8 cellular contexts compared by ENCODE assay signal in the genomic region with DNA sequence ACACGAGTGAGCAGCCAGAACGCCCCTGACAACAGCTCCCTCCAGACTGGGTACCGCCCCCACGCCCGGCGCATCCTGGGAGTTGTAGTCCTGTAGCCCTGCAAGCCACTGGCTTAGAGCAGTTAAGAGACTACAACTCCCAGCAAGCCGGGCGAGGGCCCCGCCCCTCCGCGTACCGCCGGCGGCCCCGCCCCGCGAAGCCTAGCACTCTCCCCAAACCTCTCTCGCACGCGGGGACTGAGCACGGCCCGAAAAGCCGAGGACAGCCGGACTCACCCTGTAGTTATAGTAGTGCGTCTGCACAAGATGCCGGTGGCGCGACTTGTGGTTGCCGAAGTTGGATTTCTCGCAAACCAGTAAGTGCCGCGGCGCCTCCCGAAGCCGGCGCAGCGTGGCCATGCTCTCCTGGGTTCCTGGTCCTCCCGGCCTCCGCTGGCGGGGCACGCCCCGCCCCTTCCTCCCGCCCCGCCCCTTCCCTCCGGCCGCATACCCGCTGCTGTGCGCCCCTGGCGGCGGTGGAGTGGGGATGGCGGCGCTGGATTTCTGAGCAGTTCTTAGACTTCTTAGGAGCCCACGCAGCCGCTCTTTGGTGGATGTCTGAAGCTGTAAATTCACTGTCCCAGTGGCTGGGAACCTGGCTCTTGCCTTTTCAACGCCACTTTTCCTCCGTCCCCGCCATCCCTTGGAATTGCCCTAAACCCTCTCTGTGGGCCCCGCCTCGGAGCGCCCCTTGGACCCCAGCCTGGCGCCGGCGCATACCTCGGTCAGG.
A peak's percentile ranks its signal among the peaks of the same experiment; 100 is the strongest.
DNase-seq lines count a peak whose midpoint lies in the region; ATAC-seq and TF ChIP-seq lines count a peak whose summit lies in the region.

A gene with protein sequence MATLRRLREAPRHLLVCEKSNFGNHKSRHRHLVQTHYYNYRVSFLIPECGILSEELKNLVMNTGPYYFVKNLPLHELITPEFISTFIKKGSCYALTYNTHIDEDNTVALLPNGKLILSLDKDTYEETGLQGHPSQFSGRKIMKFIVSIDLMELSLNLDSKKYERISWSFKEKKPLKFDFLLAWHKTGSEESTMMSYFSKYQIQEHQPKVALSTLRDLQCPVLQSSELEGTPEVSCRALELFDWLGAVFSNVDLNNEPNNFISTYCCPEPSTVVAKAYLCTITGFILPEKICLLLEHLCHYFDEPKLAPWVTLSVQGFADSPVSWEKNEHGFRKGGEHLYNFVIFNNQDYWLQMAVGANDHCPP (minus strand): TSS at position 434 of the 769 bp plus-strand sequence. CDS start 35 bp downstream, at position 399.

- H3K4me3 ChIP-seq in AG09309 (ENCODE audit: control insufficient read depth, low read depth, low read length): peak within 1 kb of the TSS; percentile 99

- peak; percentile 85 for DNase-seq in AG09309 (ENCODE audit: low read depth)
- DNase-seq in NCI-H2227 treated with DMSO at 0.1 percent for 48 hours (lab: John Stamatoyannopoulos, UW): peak; percentile 98
- DNase-seq in activated CD4-positive, CD25-positive, alpha-beta regulatory T cell (lab: John Stamatoyannopoulos, UW): peak; percentile 97 to 99 (median 98)
- DNase-seq in central memory CD4-positive, alpha-beta T cell: peak; percentile 97
- DNase-seq in iris pigment epithelial cell (ENCODE audit: low read depth): peak; percentile 98
- peak; percentile 99 for DNase-seq in stimulated activated CD4-positive, alpha-beta T cell treated with anti-CD3 and anti-CD28 coated beads, Interleukin-12 subunit alpha, Interleukin-12 subunit beta, amount 100 ng/mL, for 4 hours

- peak; percentile 85 for TF ChIP-seq CTCF in AG09309 (IDR thresholded peaks at IDR 0.05; ENCODE audit: control insufficient read depth, insufficient read depth, low read depth, low read length, missing control alignments)

- peak; percentile 94 for ATAC-seq in GM18909 (IDR thresholded peaks at IDR 0.05; ENCODE audit: poor library complexity, unreplicated experiment)
- peak; percentile 92 for ATAC-seq in HG03175 (IDR thresholded peaks at IDR 0.05; ENCODE audit: unreplicated experiment)

Comparison
In these comparisons a context has a peak if more than half of its experiments do, and no peak if none do; other contexts are left out.
1. Peak in every context shown above with its lines: DNase-seq, ATAC-seq and H3K4me3 ChIP-seq.